31 cellular contexts compared by ENCODE assay signal in the genomic region with DNA sequence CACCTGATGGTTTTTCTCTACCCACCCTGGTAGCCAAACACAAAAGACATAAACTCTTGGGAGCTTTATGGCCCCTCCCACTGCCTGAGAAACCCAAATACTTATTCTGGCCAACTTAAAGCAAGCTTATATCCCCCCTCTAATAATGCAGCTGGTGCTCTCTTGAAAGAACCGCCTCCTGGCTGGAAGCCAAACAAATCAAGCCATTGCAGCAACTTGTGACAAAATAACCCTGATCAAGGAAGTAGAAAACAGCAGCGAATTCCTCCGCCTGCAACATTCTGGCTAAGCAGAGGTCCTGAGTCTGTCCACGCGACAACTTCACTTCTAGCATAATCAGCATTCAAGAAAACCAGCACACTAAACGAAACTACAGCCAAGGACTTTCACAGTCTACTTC. TPM values are rescaled to one million over a fixed set of nuclear protein-coding genes. Genes with fewer than 3 reads are reported as not detected.
A peak's percentile ranks its signal among the peaks of the same experiment; 100 is the strongest.
DNase-seq lines count a peak whose midpoint lies in the region; ATAC-seq and FAIRE-seq lines count a peak whose summit lies in the region.
"Had no signal": no experiment of that assay in that cellular context is flagged by ENCODE, and none has a peak within 500 bp of the region (broad histone marks: within the 10 kb centered on the region; RNA-seq: fewer than 3 reads in every experiment).

No MANE protein-coding gene starts in this region.

- no peak for FAIRE-seq in frontal cortex (lab: Jason Lieb, UNC)
- FAIRE-seq: GM19239, TTC549 had no signal

- peak; percentile 3 for DNase-seq in NCI-H1105 treated with DMSO at 0.1 percent for 48 hours (lab: John Stamatoyannopoulos, UW)
- DNase-seq in NCI-H1105 (lab: John Stamatoyannopoulos, UW): no peak
- peak; percentile 46 for DNase-seq in NCI-H510A (lab: John Stamatoyannopoulos, UW)
- DNase-seq in renal cortical epithelial cell (ENCODE audit: low read depth): peak; percentile 65
- DNase-seq in frontal cortex (ENCODE audit: low spot score in 2 of 2): no peak
- no peak for DNase-seq in SIG-M5 treated with dmso at 0.1 percent for 504 hours (lab: John Stamatoyannopoulos, UW; ENCODE audit: unreplicated experiment)
- no peak for DNase-seq in activated gamma-delta T cell (lab: John Stamatoyannopoulos, UW)
- DNase-seq: 8988T; activated CD4-positive, alpha-beta T cell treated with anti-CD3 and anti-CD28 coated beads for 1 hour; activated naive CD4-positive, alpha-beta T cell; activated T-cell treated with anti-CD3 and anti-CD28 coated beads, Interleukin-2, amount 50 U/mL, for 1 hour; CD8-positive, alpha-beta memory T cell; colonic mucosa; DMS79 treated with DMSO at 0.1 percent for 48 hours; GM23248; NCI-H1436 treated with DMSO at 0.1 percent for 48 hours; NCI-H774; PC-3; psoas muscle; SIG-M5; stimulated activated CD4-positive, alpha-beta T cell treated with anti-CD3 and anti-CD28 coated beads, Interleukin-4, amount 100 ng/mL, for 1 hour; stimulated activated naive CD4-positive, alpha-beta T cell; T-cell; testis had no signal

- ATAC-seq in esophagus mucosa: peak; percentile 29
- ATAC-seq: left lobe of liver; natural killer cell treated with Interleukin-12 subunit alpha and Interleukin-12 subunit beta and Interleukin-15 and Interleukin-18, amount 100 ng/mL, for 72 hours; PC-3; psoas muscle; T-cell had no signal

RNA-seq across cellular contexts. Expression of gene DSC1, which starts 54.8 kb away (rescaled TPM):
- total RNA-seq in esophagus mucosa (0.52 TPM), renal cortical epithelial cell (not detected in 2 replicates), frontal cortex (not detected)
- total RNA-seq: adrenal gland; glomerular endothelial cell; GM23248; left lobe of liver; natural killer cell treated with Interleukin-12 subunit alpha and Interleukin-12 subunit beta and Interleukin-15 and Interleukin-18, amount 100 ng/mL, for 72 hours; PC-3; psoas muscle had no signal

Comparison
In these comparisons a context has a peak if more than half of its experiments do, and no peak if none do; other contexts are left out.
1. DNase-seq: peak in NCI-H1105 treated with DMSO at 0.1 percent for 48 hours (single experiment), NCI-H510A (single experiment) and renal cortical epithelial cell (single experiment); none in NCI-H1105 (single experiment), frontal cortex (0 of 2), SIG-M5 treated with dmso at 0.1 percent for 504 hours (single experiment) and activated gamma-delta T cell (single experiment).